In the genomic region with DNA sequence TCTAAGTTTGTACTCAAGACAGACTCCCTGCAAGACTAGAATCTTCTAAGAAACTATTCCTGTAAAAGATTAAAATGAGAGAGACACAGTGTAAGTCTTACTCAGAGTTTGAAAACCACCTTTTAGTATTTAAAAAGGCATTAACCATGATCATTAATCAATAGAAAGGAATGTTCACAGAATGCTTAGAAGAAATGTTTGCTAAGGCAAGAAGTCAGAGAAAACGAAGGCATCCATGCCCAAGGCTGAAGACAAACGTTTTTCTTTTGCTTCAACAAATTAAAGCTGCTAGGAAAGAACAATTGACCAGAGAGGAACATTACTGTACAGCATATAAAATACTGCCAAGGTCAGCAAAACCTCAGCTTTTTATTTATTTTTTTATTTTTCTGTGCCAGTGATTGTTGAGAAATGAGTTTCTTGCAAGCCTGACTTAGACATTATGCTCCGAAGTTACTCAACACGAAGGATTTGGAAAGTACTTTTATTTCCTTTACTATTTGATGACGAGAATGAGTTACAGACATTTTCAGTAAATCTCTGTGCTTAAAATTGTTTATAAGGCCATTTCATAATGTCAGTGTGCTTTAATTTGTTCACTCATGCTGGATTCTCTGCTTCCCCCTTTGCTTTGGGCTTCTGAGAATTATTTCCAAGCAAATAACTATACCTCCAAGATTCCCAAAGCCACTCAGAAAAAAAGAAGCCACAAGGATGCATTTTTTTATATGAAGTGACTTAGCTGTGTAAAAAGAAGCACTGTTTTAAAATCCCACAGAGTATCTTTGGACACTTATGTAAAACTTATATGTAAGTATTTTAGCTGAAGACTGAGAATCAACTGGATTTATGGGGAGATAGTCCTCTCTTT, we compare ENCODE assay signal across 1 cellular context.
A peak's percentile ranks its signal among the peaks of the same experiment; 100 is the strongest.
TF ChIP-seq lines count a peak whose summit lies in the region.

No MANE protein-coding gene starts in this region.

TF ChIP-seq in K562, 482 proteins besides CTCF, POLR2A, EP300 and RAD21 (continued from another document):
- TF ChIP-seq TAF1 (IDR thresholded peaks at IDR 0.05; ENCODE audit: control insufficient read depth, extremely low read depth, insufficient read depth, low read length, severe bottlenecking) (no peak), SETDB1 (IDR thresholded peaks at IDR 0.05; ENCODE audit: low read length) (no peak), ZNF79 (CRISPR knock-in tag; IDR thresholded peaks at IDR 0.05; ENCODE audit: low read depth) (no peak), ZNF316 (IDR thresholded peaks at IDR 0.05) (peak; percentile 44), C11orf30 (IDR thresholded peaks at IDR 0.05; ENCODE audit: low read depth) (peak; percentile 21; the same call in 1 of the 2 replicates), MAFG (tag; conservative IDR thresholded peaks at IDR 0.05) (0 out of 2 replicates have a peak, but pooled peaks have one; percentile 13)
